In the genomic region with DNA sequence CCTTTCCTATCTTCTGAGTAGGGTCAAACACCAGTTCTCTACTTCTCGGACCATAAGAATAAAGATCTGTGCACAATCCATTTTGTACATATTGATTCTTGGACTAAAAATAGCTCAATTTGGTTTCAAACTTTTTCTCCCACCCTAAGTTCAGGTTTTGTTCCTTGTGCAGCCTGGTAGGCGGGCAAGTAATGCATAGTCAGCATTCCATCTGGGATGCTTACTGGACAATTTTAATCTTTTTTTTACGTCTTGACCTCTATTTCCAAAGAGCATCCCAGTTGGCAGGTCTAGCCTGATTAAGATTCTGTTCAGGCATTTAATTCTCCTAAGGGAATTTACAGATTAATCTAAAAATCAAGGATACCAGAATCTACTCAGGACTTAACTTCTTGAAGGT, we compare ENCODE assay signal across 34 cellular contexts.
"Had no signal": no experiment of that assay in that cellular context is flagged by ENCODE, and none has a peak within 500 bp of the region (broad histone marks: within the 10 kb centered on the region; RNA-seq: fewer than 3 reads in every experiment).

No MANE protein-coding gene starts in this region.

- H3K9me3 ChIP-seq: Peyer's patch, SK-N-SH had no signal

- FAIRE-seq: TTC549 had no signal

- H3K4me3 Mint-ChIP-seq: activated B cell treated with CpG ODN at 0.5 μM for 24 hours; activated CD4-positive, alpha-beta memory T cell treated with anti-CD3 and anti-CD28 coated beads for 36 hours; activated CD8-positive, alpha-beta memory T cell treated with anti-CD3 and anti-CD28 coated beads, Interleukin-2, amount 10 ng/mL, durations not matched to agents 7 days and 5 days; activated naive CD8-positive, alpha-beta T cell treated with anti-CD3 and anti-CD28 coated beads for 36 hours; T-helper 1 cell treated with Interleukin-12 subunit alpha and Interleukin-12 subunit beta and Interleukin-4 antibody, amounts not matched to agents 30 μg/mL and 1 μg/mL, for 36 hours; T-helper 2 cell treated with Interferon-gamma antibody and Interleukin-4, amounts not matched to agents 5 μg/mL and 100 μg/mL, for 36 hours had no signal

- H3K9ac ChIP-seq: SK-N-SH had no signal

- ATAC-seq: activated CD8-positive, alpha-beta memory T cell treated with anti-CD3 and anti-CD28 coated beads, Interleukin-2, amount 10 ng/mL, durations not matched to agents 7 days and 5 days had no signal

- H3K27me3 ChIP-seq: ascending aorta, breast epithelium, Peyer's patch, SJSA1 had no signal

- H3K9me3 Mint-ChIP-seq: activated naive CD8-positive, alpha-beta T cell treated with anti-CD3 and anti-CD28 coated beads for 36 hours had no signal

- H3K36me3 ChIP-seq: breast epithelium, Peyer's patch had no signal

- H3K4me1 ChIP-seq: ascending aorta, breast epithelium, Peyer's patch, SJSA1 had no signal

- H3K27me3 Mint-ChIP-seq: activated B cell treated with CpG ODN at 0.5 μM for 24 hours; activated CD4-positive, alpha-beta memory T cell treated with anti-CD3 and anti-CD28 coated beads for 36 hours; activated CD8-positive, alpha-beta memory T cell treated with anti-CD3 and anti-CD28 coated beads, Interleukin-2, amount 10 ng/mL, durations not matched to agents 7 days and 5 days; activated naive CD8-positive, alpha-beta T cell treated with anti-CD3 and anti-CD28 coated beads for 36 hours had no signal

- DNase-seq: activated B cell treated with CpG ODN at 0.5 μM for 24 hours; activated CD4-positive, alpha-beta memory T cell treated with anti-CD3 and anti-CD28 coated beads for 36 hours; activated CD4-positive, alpha-beta T cell treated with anti-CD3 and anti-CD28 coated beads for 4 hours; activated CD4-positive, alpha-beta T cell treated with anti-CD3 and anti-CD28 coated beads, Interleukin-2, amount 50 U/mL, for 1 hour; activated CD4-positive, CD25-positive, alpha-beta regulatory T cell treated with anti-CD3 and anti-CD28 coated beads, Interleukin-2, amount 50 U/mL, for 72 hours; activated CD8-positive, alpha-beta memory T cell treated with anti-CD3 and anti-CD28 coated beads for 24 hours; activated CD8-positive, alpha-beta memory T cell treated with anti-CD3 and anti-CD28 coated beads, Interleukin-2, amount 10 ng/mL, durations not matched to agents 7 days and 5 days; activated CD8-positive, alpha-beta memory T cell treated with anti-CD3 and anti-CD28 coated beads, Interleukin-2, amount 50 U/mL, for 48 hours; activated effector memory CD4-positive, alpha-beta T cell treated with Interleukin-2 at 50 U/mL for 16 hours; activated naive CD4-positive, alpha-beta T cell treated with anti-CD3 and anti-CD28 coated beads, Interleukin-2, amount 50 U/mL, for 16 hours; activated naive CD8-positive, alpha-beta T cell treated with anti-CD3 and anti-CD28 coated beads for 36 hours; activated T-cell treated with anti-CD3 and anti-CD28 coated beads, Interleukin-2, amount 50 U/mL, for 48 hours; amniotic stem cell; NCI-H1092 treated with DMSO at 0.1 percent for 48 hours; NCI-H1417; NCI-H146; NCI-H187; NCI-H2029 treated with DMSO at 0.1 percent for 48 hours; NCI-H2107; NCI-H2171; NCI-H446; NCI-H510A treated with DMSO at 0.1 percent for 48 hours; NCI-H526 treated with DMSO at 0.1 percent for 48 hours; NCI-H774; Peyer's patch; RPMI8226; SHP77 treated with DMSO at 0.1 percent for 48 hours; SK-N-SH had no signal

- H3K4me3 ChIP-seq: ascending aorta, breast epithelium, Peyer's patch, SJSA1 had no signal

- H3K4me1 Mint-ChIP-seq: activated B cell treated with CpG ODN at 0.5 μM for 24 hours; activated CD8-positive, alpha-beta memory T cell treated with anti-CD3 and anti-CD28 coated beads, Interleukin-2, amount 10 ng/mL, durations not matched to agents 7 days and 5 days; activated naive CD8-positive, alpha-beta T cell treated with anti-CD3 and anti-CD28 coated beads for 36 hours had no signal

- H3K4me2 ChIP-seq: SK-N-SH had no signal

- H3K27ac ChIP-seq: ascending aorta, breast epithelium, Peyer's patch, SJSA1 had no signal

- H3K27ac Mint-ChIP-seq: activated B cell treated with CpG ODN at 0.5 μM for 24 hours; activated CD4-positive, alpha-beta memory T cell treated with anti-CD3 and anti-CD28 coated beads for 36 hours; activated CD8-positive, alpha-beta memory T cell treated with anti-CD3 and anti-CD28 coated beads, Interleukin-2, amount 10 ng/mL, durations not matched to agents 7 days and 5 days; activated naive CD8-positive, alpha-beta T cell treated with anti-CD3 and anti-CD28 coated beads for 36 hours; T-helper 1 cell treated with Interleukin-12 subunit alpha and Interleukin-12 subunit beta and Interleukin-4 antibody, amounts not matched to agents 30 μg/mL and 1 μg/mL, for 36 hours; T-helper 2 cell treated with Interferon-gamma antibody and Interleukin-4, amounts not matched to agents 5 μg/mL and 100 μg/mL, for 36 hours had no signal
